24 cellular contexts compared by ENCODE assay signal in genomic region chr12:132452596-132453350, GRCh38. TPM values are rescaled to one million over a fixed set of nuclear protein-coding genes. Genes with fewer than 3 reads are reported as not detected.
DNase-seq lines count a peak whose midpoint lies in the region; ATAC-seq, FAIRE-seq and TF ChIP-seq lines count a peak whose summit lies in the region.
"Had no signal": no experiment of that assay in that cellular context is flagged by ENCODE, and none has a peak within 500 bp of the region (broad histone marks: within the 10 kb centered on the region; RNA-seq: fewer than 3 reads in every experiment).

No MANE protein-coding gene starts in this region.

- no peaks in the 10 kb centered on the region for H3K9me3 ChIP-seq in RWPE2 (ENCODE audit: severe bottlenecking)
- H3K9me3 ChIP-seq in kidney (ENCODE audit: control insufficient read depth in 1 of 2, low read length in 2 of 2): no peaks in the 10 kb centered on the region
- H3K9me3 ChIP-seq: body of pancreas, upper lobe of left lung had no signal

- H3K27ac ChIP-seq in RWPE2 (ENCODE audit: poor library complexity, severe bottlenecking) (no peak overlapping the region), kidney (ENCODE audit: low read depth in 2 of 2, low read length in 2 of 2) (no peak overlapping the region)
- H3K27ac ChIP-seq: body of pancreas, SK-N-MC, upper lobe of left lung had no signal

- H3K36me3 ChIP-seq in H7 (replicated peaks; ENCODE audit: control insufficient read depth, insufficient read depth, low read length): no peaks in the 10 kb centered on the region
- no peaks in the 10 kb centered on the region for H3K36me3 ChIP-seq in RWPE2 (ENCODE audit: low read depth)
- H3K36me3 ChIP-seq in kidney (ENCODE audit: control insufficient read depth in 1 of 2, insufficient read depth in 2 of 2, low read length in 2 of 2): no peaks in the 10 kb centered on the region
- H3K36me3 ChIP-seq: upper lobe of left lung had no signal

- ATAC-seq in RWPE2 (ENCODE audit: low read depth): no peak
- ATAC-seq in stimulated activated memory B cell treated with anti-CD40 and anti-IgM and Interleukin-4, amounts not matched to agents 10 μg/mL and 1 μg/mL and 100 μg/mL, for 72 hours: no peak
- no peak for ATAC-seq in GM19351 (IDR thresholded peaks at IDR 0.05; ENCODE audit: unreplicated experiment)
- no peak for ATAC-seq in HG02973 (IDR thresholded peaks at IDR 0.05; ENCODE audit: unreplicated experiment)
- ATAC-seq: activated T-cell treated with anti-CD3 and anti-CD28 coated beads, Interleukin-2, amount 50 U/mL, for 72 hours; body of pancreas; left colon; stimulated activated naive B cell treated with anti-CD40 and anti-IgM and Interleukin-4, amounts not matched to agents 10 μg/mL and 1 μg/mL and 100 μg/mL, for 72 hours had no signal

- peaks cover 3% of the 10 kb centered on the region for H3K4me1 ChIP-seq in RWPE2 (ENCODE audit: insufficient read depth, poor library complexity, severe bottlenecking)
- no peaks in the 10 kb centered on the region for H3K4me1 ChIP-seq in kidney (ENCODE audit: control insufficient read depth in 1 of 2, insufficient read depth in 1 of 2, low read depth in 1 of 2, low read length in 2 of 2)

- H3K4me3 ChIP-seq in H7 (ENCODE audit: insufficient read depth, low read depth, low read length) (no peak overlapping the region), RWPE2 (ENCODE audit: severe bottlenecking) (no peak overlapping the region), kidney (ENCODE audit: low read length in 2 of 2) (no peak overlapping the region)
- H3K4me3 ChIP-seq: body of pancreas, SK-N-MC, upper lobe of left lung had no signal

- H3K27me3 Mint-ChIP-seq in stimulated activated memory B cell treated with anti-CD40 and anti-IgM and Interleukin-4, amounts not matched to agents 10 μg/mL and 1 μg/mL and 100 μg/mL, for 72 hours: no peaks in the 10 kb centered on the region

- peaks cover 90% of the 10 kb centered on the region for H3K4me1 Mint-ChIP-seq in stimulated activated memory B cell treated with anti-CD40 and anti-IgM and Interleukin-4, amounts not matched to agents 10 μg/mL and 1 μg/mL and 100 μg/mL, for 72 hours
- H3K4me1 Mint-ChIP-seq: CD14-positive monocyte had no signal

- peak overlapping the region; percentile 56 for H3K27ac Mint-ChIP-seq in stimulated activated memory B cell treated with anti-CD40 and anti-IgM and Interleukin-4, amounts not matched to agents 10 μg/mL and 1 μg/mL and 100 μg/mL, for 72 hours
- H3K27ac Mint-ChIP-seq: activated T-cell treated with anti-CD3 and anti-CD28 coated beads, Interleukin-2, amount 50 U/mL, for 72 hours; stimulated activated naive B cell treated with anti-CD40 and anti-IgM and Interleukin-4, amounts not matched to agents 10 μg/mL and 1 μg/mL and 100 μg/mL, for 72 hours had no signal

- peaks cover 6% of the 10 kb centered on the region for H3K9me3 Mint-ChIP-seq in stimulated activated memory B cell treated with anti-CD40 and anti-IgM and Interleukin-4, amounts not matched to agents 10 μg/mL and 1 μg/mL and 100 μg/mL, for 72 hours

- peak; percentile 60 for DNase-seq in H7
- DNase-seq in RWPE2 (ENCODE audit: low spot score): peak; percentile 36
- DNase-seq in kidney: peak; percentile 64
- no peak for DNase-seq in H4 (ENCODE audit: low spot score)
- DNase-seq: activated CD4-positive, alpha-beta T cell treated with anti-CD3 and anti-CD28 coated beads, Interleukin-2, amount 50 U/mL, for 48 hours; activated naive CD4-positive, alpha-beta T cell treated with anti-CD3 and anti-CD28 coated beads, Interleukin-2, amount 50 U/mL, for 16 hours; activated T-cell treated with anti-CD3 and anti-CD28 coated beads, Interleukin-2, amount 50 U/mL, for 72 hours; body of pancreas; cerebellar nuclear complex; hippocampal formation; NCI-H1092; NCI-H1694; NCI-H446 treated with DMSO at 0.1 percent for 48 hours; NCI-H774; stimulated activated naive B cell treated with anti-CD40 and anti-IgM and Interleukin-4, amounts not matched to agents 10 μg/mL and 1 μg/mL and 100 μg/mL, for 72 hours; substantia nigra; upper lobe of left lung had no signal

- TF ChIP-seq CTCF in RWPE2 (IDR thresholded peaks at IDR 0.05; ENCODE audit: poor library complexity, severe bottlenecking) (no peak), kidney (IDR thresholded peaks at IDR 0.05; ENCODE audit: borderline replicate concordance, extremely low read depth, insufficient read depth) (no peak)

- no peak for FAIRE-seq in kidney (lab: Jason Lieb, UNC)
- FAIRE-seq: frontal cortex had no signal

- H3K4me3 Mint-ChIP-seq in stimulated activated memory B cell treated with anti-CD40 and anti-IgM and Interleukin-4, amounts not matched to agents 10 μg/mL and 1 μg/mL and 100 μg/mL, for 72 hours: peak overlapping the region; percentile 8
- H3K4me3 Mint-ChIP-seq: activated T-cell treated with anti-CD3 and anti-CD28 coated beads, Interleukin-2, amount 50 U/mL, for 72 hours had no signal

- intact Hi-C loops in kidney (cut with DNase I): no loop called here

- no peaks in the 10 kb centered on the region for H3K36me3 Mint-ChIP-seq in stimulated activated memory B cell treated with anti-CD40 and anti-IgM and Interleukin-4, amounts not matched to agents 10 μg/mL and 1 μg/mL and 100 μg/mL, for 72 hours
- H3K36me3 Mint-ChIP-seq: CD14-positive monocyte; stimulated activated naive B cell treated with anti-CD40 and anti-IgM and Interleukin-4, amounts not matched to agents 10 μg/mL and 1 μg/mL and 100 μg/mL, for 72 hours had no signal

- H3K27me3 ChIP-seq in H7 (ENCODE audit: control insufficient read depth, insufficient read depth, low read length) (peaks cover 7% of the 10 kb centered on the region; the same call in 1 of the 2 replicates), RWPE2 (ENCODE audit: insufficient read depth, poor library complexity, severe bottlenecking) (no peaks in the 10 kb centered on the region)
- H3K27me3 ChIP-seq: body of pancreas, upper lobe of left lung had no signal

- no peak overlapping the region for H3K9ac ChIP-seq in kidney (ENCODE audit: low read length in 2 of 2)

RNA-seq across cellular contexts. Expression of gene FBRSL1, which starts 37.2 kb away (rescaled TPM):
- 17.5 and 26.6 TPM in 2 replicates for total RNA-seq in H7 (2014; rRNA removed; shearing (Covaris generic))
- 44.7 TPM for total RNA-seq in kidney
- 23.8 TPM for polyA plus RNA-seq in kidney (ENCODE audit: insufficient read depth, low read depth, low replicate concordance)
- 1.5 and 1.8 TPM in 2 replicates for total RNA-seq in H4 (2014; rRNA removed; shearing (Covaris generic))
